9 cellular contexts compared by ENCODE assay signal in genomic region chr22:50292643-50293440, GRCh38. TPM values are rescaled to one million over a fixed set of nuclear protein-coding genes. Genes with fewer than 3 reads are reported as not detected.
A peak's percentile ranks its signal among the peaks of the same experiment; 100 is the strongest.
DNase-seq lines count a peak whose midpoint lies in the region; ATAC-seq and TF ChIP-seq lines count a peak whose summit lies in the region.
"Had no signal": no experiment of that assay in that cellular context is flagged by ENCODE, and none has a peak within 500 bp of the region (broad histone marks: within the 10 kb centered on the region; RNA-seq: fewer than 3 reads in every experiment).

No MANE protein-coding gene starts in this region.

- peak; percentile 61 to 73 for ATAC-seq in naive thymus-derived CD8-positive, alpha-beta T cell

- H3K27me3 Mint-ChIP-seq in naive thymus-derived CD8-positive, alpha-beta T cell, result peaks cover 0 to 24% (median 0%) of the 10 kb centered on the region in 5 donors

- no peaks in the 10 kb centered on the region for H3K9me3 ChIP-seq in ectodermal cell (ENCODE audit: control insufficient read depth, low read length)

- WGBS in ectodermal cell, 2 experiments, result 63% methylated on average over 29 of the region's 29 CpGs

- TF ChIP-seq CTCF in AG10803 (conservative IDR thresholded peaks at IDR 0.05; ENCODE audit: low read length), result no peak

- H3K27me3 ChIP-seq in ectodermal cell (ENCODE audit: control insufficient read depth, insufficient read depth, low read length, poor library complexity, severe bottlenecking), result no peaks in the 10 kb centered on the region

- H3K27ac ChIP-seq in ectodermal cell (ENCODE audit: insufficient read depth, low read depth, low read length, poor library complexity, severe bottlenecking), result peak overlapping the region; percentile 78

- DNase-seq in AG10803 (ENCODE audit: low read depth) (no peak), NAMALWA (ENCODE audit: low spot score) (peak; percentile 84), RPMI8226 (no peak), dermis blood vessel endothelial cell (no peak), DMS 273 treated with DMSO at 0.1 percent for 48 hours (lab: John Stamatoyannopoulos, UW) (no peak), HUDEP-2 (lab: John Stamatoyannopoulos, UW; ENCODE audit: unreplicated experiment in 76 of 76) (no peak)
- DNase-seq in naive thymus-derived CD8-positive, alpha-beta T cell, result peak in 4 of 10 donors; percentile 22 to 47 (median 42)
- DNase-seq: stimulated activated naive CD4-positive, alpha-beta T cell had no signal

- H3K36me3 ChIP-seq in ectodermal cell (ENCODE audit: control insufficient read depth, insufficient read depth, low read length), result peaks cover 18% of the 10 kb centered on the region

- peak overlapping the region; percentile 49 for H3K4me3 ChIP-seq in AG10803 (ENCODE audit: low read length)
- peak overlapping the region; percentile 24 for H3K4me3 ChIP-seq in ectodermal cell (ENCODE audit: insufficient read depth, low read depth, low read length)

- H3K27ac Mint-ChIP-seq in naive thymus-derived CD8-positive, alpha-beta T cell, result peak overlapping the region in 9 of 10 donors; percentile 13 to 95 (median 73)

- POLR2A ChIA-PET in naive thymus-derived CD8-positive, alpha-beta T cell (lab: Charles Lee), result interaction anchor here (0.5 to 3.9 kb wide), 9 partner anchors 11 to 465 kb away, joined by 3 to 19 read pairs (median 4); partner anchors contain the start of gene PLXNB2

- peaks cover 33% of the 10 kb centered on the region for H3K4me1 ChIP-seq in ectodermal cell (ENCODE audit: control insufficient read depth, insufficient read depth, low read length)

- H3K4me1 Mint-ChIP-seq in naive thymus-derived CD8-positive, alpha-beta T cell, result peaks cover 11 to 23% (median 18%) of the 10 kb centered on the region in 4 donors

- peak overlapping the region; percentile 68 to 95 (median 84) for H3K4me3 Mint-ChIP-seq in naive thymus-derived CD8-positive, alpha-beta T cell

- peaks cover 0 to 8% (median 0%) of the 10 kb centered on the region in 3 donors for H3K36me3 Mint-ChIP-seq in naive thymus-derived CD8-positive, alpha-beta T cell

- no peaks in the 10 kb centered on the region for H3K9me3 Mint-ChIP-seq in naive thymus-derived CD8-positive, alpha-beta T cell

RNA-seq across cellular contexts. Expression of gene PLXNB2, which starts 14.6 kb away (rescaled TPM):
- 127 TPM for polyA plus RNA-seq in ectodermal cell (2013, experiment 1 of 4)
- 139 TPM for polyA plus RNA-seq in ectodermal cell (2013, experiment 2 of 4)
- 102 TPM for polyA plus RNA-seq in ectodermal cell (2013, experiment 3 of 4)
- polyA plus RNA-seq in ectodermal cell (2013, experiment 4 of 4), result 101 TPM
- 10 to 100 TPM; 14.3 to 16.7 TPM for total RNA-seq in naive thymus-derived CD8-positive, alpha-beta T cell
- 1 to 10 TPM in 2 of 3 donors, under 1 TPM in 1; 0.72 to 4.1 (median 1.1) TPM for polyA plus RNA-seq in naive thymus-derived CD8-positive, alpha-beta T cell
- total RNA-seq in dermis blood vessel endothelial cell, result 96.1 and 135 TPM in 2 replicates

RNA-seq across cellular contexts. Expression of gene MAPK11, which starts 22.7 kb away (rescaled TPM):
- 2.2 TPM for polyA plus RNA-seq in ectodermal cell (2013, experiment 1 of 4)
- polyA plus RNA-seq in ectodermal cell (2013, experiment 2 of 4), result 2.1 TPM
- polyA plus RNA-seq in ectodermal cell (2013, experiment 3 of 4), result 2.6 TPM
- 3.1 TPM for polyA plus RNA-seq in ectodermal cell (2013, experiment 4 of 4)
- total RNA-seq in naive thymus-derived CD8-positive, alpha-beta T cell, result 1 to 10 TPM in 1 of 2 experiments, under 1 TPM in 1; 0.86 to 1.2 TPM
- under 1 TPM; 0.13 to 0.24 (median 0.16) TPM for polyA plus RNA-seq in naive thymus-derived CD8-positive, alpha-beta T cell
- 21.4 and 41.7 TPM in 2 replicates for total RNA-seq in dermis blood vessel endothelial cell

RNA-seq across cellular contexts. Expression of gene MAPK12, which starts 31.4 kb away (rescaled TPM):
- 27.0 TPM for polyA plus RNA-seq in ectodermal cell (2013, experiment 1 of 4)
- 28.0 TPM for polyA plus RNA-seq in ectodermal cell (2013, experiment 2 of 4)
- polyA plus RNA-seq in ectodermal cell (2013, experiment 3 of 4), result 22.2 TPM
- polyA plus RNA-seq in ectodermal cell (2013, experiment 4 of 4), result 21.6 TPM
- total RNA-seq in naive thymus-derived CD8-positive, alpha-beta T cell, result 1 to 10 TPM; 2.1 to 2.9 TPM
- under 1 TPM in 2 of 3 donors, not detected in 1; 0.02 to 0.03 TPM for polyA plus RNA-seq in naive thymus-derived CD8-positive, alpha-beta T cell
- total RNA-seq in dermis blood vessel endothelial cell, result 73.4 and 118 TPM in 2 replicates

RNA-seq across cellular contexts. Expression of gene DENND6B, which starts 34.0 kb away (rescaled TPM):
- 15.7 TPM for polyA plus RNA-seq in ectodermal cell (2013, experiment 1 of 4)
- 16.1 TPM for polyA plus RNA-seq in ectodermal cell (2013, experiment 2 of 4)
- 13.9 TPM for polyA plus RNA-seq in ectodermal cell (2013, experiment 3 of 4)
- polyA plus RNA-seq in ectodermal cell (2013, experiment 4 of 4), result 14.5 TPM
- 1 to 10 TPM; 7.0 to 9.1 TPM for total RNA-seq in naive thymus-derived CD8-positive, alpha-beta T cell
- 1 to 10 TPM in 2 of 3 donors, under 1 TPM in 1; 0.53 to 1.1 (median 1.0) TPM for polyA plus RNA-seq in naive thymus-derived CD8-positive, alpha-beta T cell
- 1.3 and 3.6 TPM in 2 replicates for total RNA-seq in dermis blood vessel endothelial cell

RNA-seq across cellular contexts. Expression of gene HDAC10, which starts 41.8 kb away (rescaled TPM):
- 28.3 TPM for polyA plus RNA-seq in ectodermal cell (2013, experiment 1 of 4)
- 30.2 TPM for polyA plus RNA-seq in ectodermal cell (2013, experiment 2 of 4)
- 24.7 TPM for polyA plus RNA-seq in ectodermal cell (2013, experiment 3 of 4)
- 27.3 TPM for polyA plus RNA-seq in ectodermal cell (2013, experiment 4 of 4)
- total RNA-seq in naive thymus-derived CD8-positive, alpha-beta T cell, result 100 to 1,000 TPM; 107 to 114 TPM
- 1 to 10 TPM; 5.4 to 7.8 (median 6.4) TPM for polyA plus RNA-seq in naive thymus-derived CD8-positive, alpha-beta T cell
- 35.2 and 39.5 TPM in 2 replicates for total RNA-seq in dermis blood vessel endothelial cell

Comparison
In these comparisons a context has a peak if more than half of its experiments do, and no peak if none do; other contexts are left out.
1. RNA of gene MAPK11, which starts 22.7 kb away (total RNA-seq): 21.4 to 41.7 TPM in dermis blood vessel endothelial cell; 0.86 to 1.2 TPM in naive thymus-derived CD8-positive, alpha-beta T cell; every median in the first group is over 10 times any median in the second.
2. RNA of gene MAPK12, which starts 31.4 kb away (total RNA-seq): 73.4 to 118 TPM in dermis blood vessel endothelial cell; 2.1 to 2.9 TPM in naive thymus-derived CD8-positive, alpha-beta T cell; every median in the first group is over 10 times any median in the second.